Comparison of ENCODE assay signal across 1 cellular context in genomic region chr6:131173680-131174079, GRCh38.
TF ChIP-seq lines count a peak whose summit lies in the region.

No MANE protein-coding gene starts in this region.

TF ChIP-seq in HepG2, 621 proteins besides CTCF, POLR2A, EP300 and RAD21:
- TF ChIP-seq SOX13 (IDR thresholded peaks at IDR 0.05): no peak
- TF ChIP-seq SOX13 (CRISPR knock-in tag; conservative IDR thresholded peaks at IDR 0.05 in 1 of 2, IDR thresholded peaks at IDR 0.05 in 1 of 2): peak in 1 of 2 experiments; percentile 67; a peak in 1 of 4 replicates
- TF ChIP-seq SIX4 (CRISPR knock-in tag; IDR thresholded peaks at IDR 0.05): no peak
- no peak for TF ChIP-seq ZNF607 (CRISPR knock-in tag; IDR thresholded peaks at IDR 0.05; ENCODE audit: borderline replicate concordance)
